In genomic region chr22:48714231-48714630, GRCh38 we compare ENCODE assay signal across 26 cellular contexts.
A peak's percentile ranks its signal among the peaks of the same experiment; 100 is the strongest.
DNase-seq lines count a peak whose midpoint lies in the region; ATAC-seq and TF ChIP-seq lines count a peak whose summit lies in the region.
"Had no signal": no experiment of that assay in that cellular context is flagged by ENCODE, and none has a peak within 500 bp of the region (broad histone marks: within the 10 kb centered on the region; RNA-seq: fewer than 3 reads in every experiment).

No MANE protein-coding gene starts in this region.

- H3K27ac ChIP-seq in spleen, result no peak overlapping the region
- H3K27ac ChIP-seq: PC-9 had no signal

- no peak overlapping the region for H3K4me3 ChIP-seq in spleen
- H3K4me3 ChIP-seq: HAP-1, MG63, PC-9 had no signal

- H3K36me3 ChIP-seq in spleen, result no peaks in the 10 kb centered on the region
- H3K36me3 ChIP-seq: BE2C, HAP-1, MG63 had no signal

- DNase-seq in activated naive CD4-positive, alpha-beta T cell treated with anti-CD3 and anti-CD28 coated beads, Interleukin-2, amount 10 ng/mL, durations not matched to agents 7 days and 5 days, result peak; percentile 5
- DNase-seq in activated naive CD4-positive, alpha-beta T cell treated with anti-CD3 and anti-CD28 coated beads, Interleukin-2, amount 50 U/mL, for 72 hours (ENCODE audit: low spot score in 2 of 2), result no peak
- DNase-seq in CD14-positive monocyte (ENCODE audit: low spot score), result peak; percentile 35
- no peak for DNase-seq in nephron progenitor cell
- DNase-seq in spleen, result peak; percentile 53
- DNase-seq in germinal center (ENCODE audit: low spot score), result no peak
- DNase-seq: 8988T, ACHN, BE2C, Calu3, DMS79 treated with DMSO at 0.1 percent for 48 hours, GF-D8, GOT3, IMR-90, KG1, MG63, NCI-H1105 treated with DMSO at 0.1 percent for 48 hours, NCI-H146, NCI-H1930, NCI-H446, NCI-H524 treated with DMSO at 0.1 percent for 48 hours, NCI-H774, PC-9, SHP77 treated with DMSO at 0.1 percent for 48 hours had no signal

- no peak for ATAC-seq in activated naive CD4-positive, alpha-beta T cell treated with anti-CD3 and anti-CD28 coated beads, Interleukin-2, amount 50 U/mL, for 72 hours
- ATAC-seq in activated CD4-positive, CD25-positive, alpha-beta regulatory T cell treated with anti-CD3 and anti-CD28 coated beads, Interleukin-2, amount 50 U/mL, for 24 hours, result no peak

- H3K36me3 Mint-ChIP-seq in activated naive CD4-positive, alpha-beta T cell treated with anti-CD3 and anti-CD28 coated beads, Interleukin-2, amount 10 ng/mL, durations not matched to agents 7 days and 5 days, result no peaks in the 10 kb centered on the region
- H3K36me3 Mint-ChIP-seq in activated naive CD4-positive, alpha-beta T cell treated with anti-CD3 and anti-CD28 coated beads, Interleukin-2, amount 50 U/mL, for 72 hours, result no peaks in the 10 kb centered on the region
- H3K36me3 Mint-ChIP-seq in CD14-positive monocyte (no peaks in the 10 kb centered on the region), nephron progenitor cell (ENCODE audit: low read depth) (peaks cover 4% of the 10 kb centered on the region)

- TF ChIP-seq CTCF in CD14-positive monocyte (IDR thresholded peaks at IDR 0.05) (no peak), nephron progenitor cell (IDR thresholded peaks at IDR 0.05) (no peak), spleen (IDR thresholded peaks at IDR 0.05 in 8 of 11, conservative IDR thresholded peaks at IDR 0.05 in 3 of 11) (no peak)

- peaks cover 0 to 33% (median 0%) of the 10 kb centered on the region in 7 donors for H3K27me3 ChIP-seq in spleen (replicated peaks in 1 of 7)
- H3K27me3 ChIP-seq: BE2C, MG63 had no signal

- 81 to 94% (median 92%) methylated on average over 9 of the region's 9 CpGs for WGBS in spleen, 5 donors

- CTCF ChIA-PET in activated naive CD4-positive, alpha-beta T cell treated with anti-CD3 and anti-CD28 coated beads, Interleukin-2, amount 10 ng/mL, durations not matched to agents 7 days and 5 days (lab: Charles Lee), result no interaction called here

- no peaks in the 10 kb centered on the region for H3K27me3 Mint-ChIP-seq in activated naive CD4-positive, alpha-beta T cell treated with anti-CD3 and anti-CD28 coated beads, Interleukin-2, amount 10 ng/mL, durations not matched to agents 7 days and 5 days
- peaks cover 0 to 14% (median 5%) of the 10 kb centered on the region in 3 donors for H3K27me3 Mint-ChIP-seq in CD14-positive monocyte (ENCODE audit: low read depth in 3 of 3)
- H3K27me3 Mint-ChIP-seq in nephron progenitor cell (ENCODE audit: low read depth, poor library complexity), result no peaks in the 10 kb centered on the region

- no peak overlapping the region for H3K4me3 Mint-ChIP-seq in activated naive CD4-positive, alpha-beta T cell treated with anti-CD3 and anti-CD28 coated beads, Interleukin-2, amount 10 ng/mL, durations not matched to agents 7 days and 5 days
- H3K4me3 Mint-ChIP-seq in CD14-positive monocyte (no peak overlapping the region), nephron progenitor cell (no peak overlapping the region)

- H3K9me3 Mint-ChIP-seq in activated naive CD4-positive, alpha-beta T cell treated with anti-CD3 and anti-CD28 coated beads, Interleukin-2, amount 10 ng/mL, durations not matched to agents 7 days and 5 days, result peaks cover 7% of the 10 kb centered on the region
- H3K9me3 Mint-ChIP-seq in activated naive CD4-positive, alpha-beta T cell treated with anti-CD3 and anti-CD28 coated beads, Interleukin-2, amount 50 U/mL, for 72 hours, result peaks cover 3 to 6% of the 10 kb centered on the region in 2 donors
- H3K9me3 Mint-ChIP-seq in CD14-positive monocyte (peaks cover 0 to 6% (median 2%) of the 10 kb centered on the region in 7 donors), nephron progenitor cell (peaks cover 14% of the 10 kb centered on the region)

- H3K4me1 ChIP-seq in spleen, result no peaks in the 10 kb centered on the region
- H3K4me1 ChIP-seq: BE2C, HAP-1 had no signal

- no peak overlapping the region for H3K27ac Mint-ChIP-seq in activated naive CD4-positive, alpha-beta T cell treated with anti-CD3 and anti-CD28 coated beads, Interleukin-2, amount 10 ng/mL, durations not matched to agents 7 days and 5 days
- no peak overlapping the region for H3K27ac Mint-ChIP-seq in activated naive CD4-positive, alpha-beta T cell treated with anti-CD3 and anti-CD28 coated beads, Interleukin-2, amount 50 U/mL, for 72 hours
- peak overlapping the region in 1 of 7 donors; percentile 69 for H3K27ac Mint-ChIP-seq in CD14-positive monocyte
- peak overlapping the region; percentile 50 for H3K27ac Mint-ChIP-seq in nephron progenitor cell

- intact Hi-C loops in CD14-positive monocyte (cut with micrococcal nuclease), result no loop called here
- intact Hi-C loops in spleen (cut with DNase I; ENCODE audit: low total_unique reads), result no loop called here

- no peaks in the 10 kb centered on the region for H3K4me1 Mint-ChIP-seq in activated naive CD4-positive, alpha-beta T cell treated with anti-CD3 and anti-CD28 coated beads, Interleukin-2, amount 10 ng/mL, durations not matched to agents 7 days and 5 days
- H3K4me1 Mint-ChIP-seq in CD14-positive monocyte (no peaks in the 10 kb centered on the region), nephron progenitor cell (peaks cover 33% of the 10 kb centered on the region)

- TF ChIP-seq POLR2A in spleen (IDR thresholded peaks at IDR 0.05), result no peak

- peaks cover 0 to 14% (median 9%) of the 10 kb centered on the region in 8 donors for H3K9me3 ChIP-seq in spleen
- H3K9me3 ChIP-seq: BE2C, HAP-1, MG63 had no signal

Comparison
In these comparisons a context has a peak if more than half of its experiments do, and no peak if none do; other contexts are left out.
1. DNase-seq: peak in activated naive CD4-positive, alpha-beta T cell treated with anti-CD3 and anti-CD28 coated beads, Interleukin-2, amount 10 ng/mL, durations not matched to agents 7 days and 5 days (single experiment), CD14-positive monocyte (single experiment) and spleen (single experiment); none in activated naive CD4-positive, alpha-beta T cell treated with anti-CD3 and anti-CD28 coated beads, Interleukin-2, amount 50 U/mL, for 72 hours (0 of 2), nephron progenitor cell (single experiment) and germinal center (single experiment).